10 cellular contexts compared by ENCODE assay signal in the genomic region with DNA sequence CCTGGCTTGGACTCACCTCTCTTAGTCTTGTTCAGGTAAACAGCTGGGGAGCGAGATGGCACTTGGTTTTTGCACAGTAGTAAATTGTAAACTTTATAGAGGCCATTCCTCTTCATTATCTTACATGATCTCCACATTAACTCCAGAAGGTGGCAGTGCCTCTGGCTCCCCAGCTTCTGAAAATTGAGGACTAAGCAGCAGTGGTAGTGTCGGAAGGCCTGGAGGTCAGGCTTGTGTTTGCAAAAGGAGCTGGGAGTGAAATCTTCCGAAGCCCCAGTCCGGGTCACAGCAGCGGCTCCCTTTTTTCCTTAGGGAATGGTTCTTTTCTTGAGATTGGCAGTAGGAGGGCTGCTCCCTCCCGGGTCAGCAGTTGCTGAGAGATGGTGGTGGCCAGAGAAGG.
DNase-seq lines count a peak whose midpoint lies in the region; ATAC-seq and TF ChIP-seq lines count a peak whose summit lies in the region.
"Had no signal": no experiment of that assay in that cellular context is flagged by ENCODE, and none has a peak within 500 bp of the region (broad histone marks: within the 10 kb centered on the region; RNA-seq: fewer than 3 reads in every experiment).

No MANE protein-coding gene starts in this region.

- DNase-seq in DMS 273 (lab: John Stamatoyannopoulos, UW; ENCODE audit: unreplicated experiment) (peak; percentile 29), DMS 273 treated with DMSO at 0.1 percent for 48 hours (lab: John Stamatoyannopoulos, UW) (no peak), choroid plexus epithelial cell (ENCODE audit: low read depth) (no peak), mucosa of descending colon (no peak), type B pancreatic cell (ENCODE audit: extremely low spot score, unreplicated experiment) (no peak), AML-193 (lab: John Stamatoyannopoulos, UW) (no peak), islet precursor cell (no peak), MV-4-11 (lab: John Stamatoyannopoulos, UW) (no peak)
- DNase-seq: adrenal gland, NCI-H1694 had no signal

- H3K4me3 ChIP-seq in choroid plexus epithelial cell (ENCODE audit: low read depth, low read length) (no peak overlapping the region), mucosa of descending colon (no peak overlapping the region)
- H3K4me3 ChIP-seq: adrenal gland had no signal

- no peak overlapping the region for H3K4me3 Mint-ChIP-seq in type B pancreatic cell

- no peaks in the 10 kb centered on the region for H3K9me3 ChIP-seq in mucosa of descending colon
- H3K9me3 ChIP-seq: adrenal gland had no signal

- H3K27me3 Mint-ChIP-seq in type B pancreatic cell, result peaks cover 3% of the 10 kb centered on the region

- intact Hi-C loops in mucosa of descending colon (cut with DNase I, micrococcal nuclease), result no loop called here

- peaks cover 5% of the 10 kb centered on the region for H3K9me3 Mint-ChIP-seq in type B pancreatic cell

- H3K27ac Mint-ChIP-seq in type B pancreatic cell, result peak overlapping the region; percentile 44

- peak; percentile 5 for ATAC-seq in mucosa of descending colon

- peak; percentile 35 for TF ChIP-seq CTCF in choroid plexus epithelial cell (conservative IDR thresholded peaks at IDR 0.05; ENCODE audit: low read depth, low read length)
- no peak for TF ChIP-seq CTCF in mucosa of descending colon (IDR thresholded peaks at IDR 0.05)
- no peak for TF ChIP-seq CTCF in type B pancreatic cell (conservative IDR thresholded peaks at IDR 0.05)

- peaks cover 42% of the 10 kb centered on the region for H3K36me3 Mint-ChIP-seq in type B pancreatic cell

- peaks cover 51% of the 10 kb centered on the region for H3K4me1 Mint-ChIP-seq in type B pancreatic cell (ENCODE audit: unreplicated experiment)

- H3K4me1 ChIP-seq in mucosa of descending colon (ENCODE audit: low read depth), result peaks cover 36% of the 10 kb centered on the region

- no peaks in the 10 kb centered on the region for H3K36me3 ChIP-seq in mucosa of descending colon (ENCODE audit: low read depth)
